In the genomic region with DNA sequence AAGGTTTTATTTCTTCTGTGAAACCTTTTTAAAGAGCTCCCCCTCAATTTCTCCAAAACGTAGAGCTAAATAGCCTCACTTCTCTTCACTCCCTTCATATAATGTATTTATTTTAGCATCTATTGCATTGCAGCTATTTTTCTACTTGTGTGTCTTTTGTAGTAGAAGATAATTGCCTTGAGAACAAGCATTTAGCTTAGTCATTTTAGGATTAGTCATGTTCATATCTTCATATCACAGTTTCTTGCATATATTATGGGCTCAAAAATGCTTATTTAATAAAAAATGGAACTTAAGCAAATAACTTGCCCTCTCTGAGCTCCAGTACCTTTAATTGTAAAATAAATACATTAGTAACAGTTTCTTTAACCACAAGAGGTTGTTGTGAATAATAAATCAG, we compare ENCODE assay signal across 17 cellular contexts.
"Had no signal": no experiment of that assay in that cellular context is flagged by ENCODE, and none has a peak within 500 bp of the region (broad histone marks: within the 10 kb centered on the region; RNA-seq: fewer than 3 reads in every experiment).

No MANE protein-coding gene starts in this region.

- H3K36me3 ChIP-seq: breast epithelium, esophagus muscularis mucosa, pancreas, sigmoid colon, stomach, upper lobe of left lung had no signal

- ATAC-seq: left lobe of liver, pancreas had no signal

- H3K9me3 ChIP-seq: breast epithelium, esophagus muscularis mucosa, pancreas, sigmoid colon, stomach, testis, upper lobe of left lung had no signal

- H3K4me3 Mint-ChIP-seq: activated CD4-positive, alpha-beta T cell treated with anti-CD3 and anti-CD28 coated beads, Interleukin-2, amount 10 ng/mL, durations not matched to agents 7 days and 5 days; activated naive CD8-positive, alpha-beta T cell treated with anti-CD3 and anti-CD28 coated beads for 36 hours; naive B cell; T-helper 2 cell treated with Interferon-gamma antibody and Interleukin-4, amounts not matched to agents 5 μg/mL and 100 μg/mL, for 36 hours had no signal

- H3K4me1 ChIP-seq: breast epithelium, esophagus muscularis mucosa, pancreas, sigmoid colon, stomach, testis, upper lobe of left lung had no signal

- H3K27me3 ChIP-seq: breast epithelium, esophagus muscularis mucosa, sigmoid colon, stomach, testis, upper lobe of left lung had no signal

- H3K27ac ChIP-seq: breast epithelium, dorsolateral prefrontal cortex, esophagus muscularis mucosa, pancreas, sigmoid colon, stomach, testis, upper lobe of left lung had no signal

- H3K36me3 Mint-ChIP-seq: activated naive CD8-positive, alpha-beta T cell treated with anti-CD3 and anti-CD28 coated beads for 36 hours; naive B cell had no signal

- H3K27me3 Mint-ChIP-seq: activated CD4-positive, alpha-beta T cell treated with anti-CD3 and anti-CD28 coated beads, Interleukin-2, amount 10 ng/mL, durations not matched to agents 7 days and 5 days; activated naive CD8-positive, alpha-beta T cell treated with anti-CD3 and anti-CD28 coated beads for 36 hours; naive B cell had no signal

- H3K4me1 Mint-ChIP-seq: activated CD4-positive, alpha-beta T cell treated with anti-CD3 and anti-CD28 coated beads, Interleukin-2, amount 10 ng/mL, durations not matched to agents 7 days and 5 days; activated naive CD8-positive, alpha-beta T cell treated with anti-CD3 and anti-CD28 coated beads for 36 hours; naive B cell had no signal

- H3K27ac Mint-ChIP-seq: activated CD4-positive, alpha-beta T cell treated with anti-CD3 and anti-CD28 coated beads, Interleukin-2, amount 10 ng/mL, durations not matched to agents 7 days and 5 days; activated naive CD8-positive, alpha-beta T cell treated with anti-CD3 and anti-CD28 coated beads for 36 hours; naive B cell; T-helper 2 cell treated with Interferon-gamma antibody and Interleukin-4, amounts not matched to agents 5 μg/mL and 100 μg/mL, for 36 hours had no signal

- H3K4me3 ChIP-seq: breast epithelium, dorsolateral prefrontal cortex, esophagus muscularis mucosa, pancreas, sigmoid colon, stomach, testis, upper lobe of left lung had no signal

- DNase-seq: activated CD4-positive, alpha-beta T cell treated with anti-CD3 and anti-CD28 coated beads, Interleukin-2, amount 10 ng/mL, durations not matched to agents 7 days and 5 days; activated CD8-positive, alpha-beta memory T cell treated with anti-CD3 and anti-CD28 coated beads for 24 hours; activated naive CD8-positive, alpha-beta T cell treated with anti-CD3 and anti-CD28 coated beads for 36 hours; anterior cingulate cortex; dorsolateral prefrontal cortex; mammary epithelial cell; naive B cell; pancreas; sigmoid colon; stimulated activated CD4-positive, alpha-beta T cell treated with anti-CD3 and anti-CD28 coated beads, Interleukin-1b, Interleukin-23, amount 100 ng/mL, for 48 hours; stomach; testis; upper lobe of left lung had no signal
